10 cellular contexts compared by ENCODE assay signal in genomic region chr4:122218762-122219161, GRCh38.
DNase-seq lines count a peak whose midpoint lies in the region; ATAC-seq and TF ChIP-seq lines count a peak whose summit lies in the region.
"Had no signal": no experiment of that assay in that cellular context is flagged by ENCODE, and none has a peak within 500 bp of the region (broad histone marks: within the 10 kb centered on the region; RNA-seq: fewer than 3 reads in every experiment).

No MANE protein-coding gene starts in this region.

- peaks cover 14% of the 10 kb centered on the region; the same call in 1 of the 2 replicates for H3K36me3 ChIP-seq in PC-9 (ENCODE audit: low read depth)

- H3K4me1 ChIP-seq in PC-9 (replicated peaks; ENCODE audit: insufficient read depth), result no peaks in the 10 kb centered on the region

- DNase-seq in natural killer cell (no peak), PC-9 (no peak), glutamatergic neuron (no peak), SHP77 treated with DMSO at 0.1 percent for 48 hours (lab: John Stamatoyannopoulos, UW) (no peak), HPDE6-E6E7 (ENCODE audit: extremely low spot score) (no peak), left cardiac atrium (no peak)
- no peak for DNase-seq in natural killer cell treated with Interleukin-12 subunit alpha and Interleukin-12 subunit beta and Interleukin-15 and Interleukin-18, amount 100 ng/mL, for 72 hours (ENCODE audit: low spot score)
- DNase-seq: NCI-H146 had no signal

- H2AFZ ChIP-seq in PC-9, result no peak overlapping the region

- no peak overlapping the region for H3K4me3 ChIP-seq in PC-9

- H3K4me1 Mint-ChIP-seq in natural killer cell, result peaks cover 17 to 26% of the 10 kb centered on the region in 2 donors
- peaks cover 0 to 7% of the 10 kb centered on the region in 2 donors for H3K4me1 Mint-ChIP-seq in natural killer cell treated with Interleukin-12 subunit alpha and Interleukin-12 subunit beta and Interleukin-15 and Interleukin-18, amount 100 ng/mL, for 72 hours (ENCODE audit: low read depth in 2 of 2)
- no peaks in the 10 kb centered on the region for H3K4me1 Mint-ChIP-seq in glutamatergic neuron (ENCODE audit: low read depth, unreplicated experiment)

- CTCF ChIA-PET in PC-9 (lab: Charles Lee), result no interaction called here

- BruUV-seq in PC-9 (replicated peaks; lab: Mats Ljungman, UMichigan), result no TSS peak

- H3K4me2 ChIP-seq in PC-9, result no peak overlapping the region

- H3K36me3 Mint-ChIP-seq in natural killer cell (peaks cover 21% of the 10 kb centered on the region), glutamatergic neuron (ENCODE audit: unreplicated experiment) (no peaks in the 10 kb centered on the region)
- peaks cover 26% of the 10 kb centered on the region for H3K36me3 Mint-ChIP-seq in natural killer cell treated with Interleukin-12 subunit alpha and Interleukin-12 subunit beta and Interleukin-15 and Interleukin-18, amount 100 ng/mL, for 72 hours

- no peak for ATAC-seq in natural killer cell
- ATAC-seq in natural killer cell treated with Interleukin-12 subunit alpha and Interleukin-12 subunit beta and Interleukin-15 and Interleukin-18, amount 100 ng/mL, for 72 hours, result no peak
- ATAC-seq in GM21381 (IDR thresholded peaks at IDR 0.05; ENCODE audit: unreplicated experiment), result no peak
- ATAC-seq in left cardiac atrium, result no peak
- ATAC-seq: naive thymus-derived CD4-positive, alpha-beta T cell had no signal

- H3K9me3 Mint-ChIP-seq in natural killer cell, result peaks cover 0 to 3% of the 10 kb centered on the region in 2 donors
- no peaks in the 10 kb centered on the region for H3K9me3 Mint-ChIP-seq in natural killer cell treated with Interleukin-12 subunit alpha and Interleukin-12 subunit beta and Interleukin-15 and Interleukin-18, amount 100 ng/mL, for 72 hours
- no peaks in the 10 kb centered on the region for H3K9me3 Mint-ChIP-seq in glutamatergic neuron (ENCODE audit: unreplicated experiment)

- POLR2A ChIA-PET in PC-9 (lab: Charles Lee; ENCODE audit: unreplicated experiment), result no interaction called here

- H3K9me2 ChIP-seq in PC-9 (ENCODE audit: insufficient read depth), result no peaks in the 10 kb centered on the region

- TF ChIP-seq CTCF in natural killer cell (IDR thresholded peaks at IDR 0.05) (peak; percentile 29), PC-9 (conservative IDR thresholded peaks at IDR 0.05) (peak; percentile 35; the same call in 1 of the 2 replicates), glutamatergic neuron (IDR thresholded peaks at IDR 0.05; ENCODE audit: partially characterized antibody, unreplicated experiment) (peak; percentile 63)

- no peaks in the 10 kb centered on the region; the same call in 1 of the 2 replicates for H3F3A ChIP-seq in PC-9 (ENCODE audit: insufficient read depth, low read depth)

- intact Hi-C loops in natural killer cell (cut with micrococcal nuclease) (loop anchor here (10.0 kb wide), 1 partner anchor 274 kb away; no protein-coding TSS in a partner anchor), PC-9 (cut with micrococcal nuclease; ENCODE audit: unreplicated experiment) (no loop called here), left cardiac atrium (cut with DNase I) (loop anchor here in 1 of 2 donors (5.0 kb wide), 1 partner anchor 221 kb away; no protein-coding TSS in a partner anchor)

- no peaks in the 10 kb centered on the region for H3K9me3 ChIP-seq in PC-9 (ENCODE audit: insufficient read depth, low read depth)

- H3K27me3 Mint-ChIP-seq in natural killer cell (ENCODE audit: low read depth in 2 of 2), result no peaks in the 10 kb centered on the region
- H3K27me3 Mint-ChIP-seq in natural killer cell treated with Interleukin-12 subunit alpha and Interleukin-12 subunit beta and Interleukin-15 and Interleukin-18, amount 100 ng/mL, for 72 hours, result no peaks in the 10 kb centered on the region
- H3K27me3 Mint-ChIP-seq in glutamatergic neuron (ENCODE audit: unreplicated experiment), result no peaks in the 10 kb centered on the region
- H3K27me3 Mint-ChIP-seq: naive thymus-derived CD4-positive, alpha-beta T cell had no signal

- no peaks in the 10 kb centered on the region for H3K27me3 ChIP-seq in PC-9 (ENCODE audit: insufficient read depth, low read depth)

- H4K20me1 ChIP-seq in PC-9 (ENCODE audit: insufficient read depth), result no peaks in the 10 kb centered on the region

- H3K27ac Mint-ChIP-seq in natural killer cell (no peak overlapping the region), glutamatergic neuron (ENCODE audit: unreplicated experiment) (no peak overlapping the region)
- H3K27ac Mint-ChIP-seq in natural killer cell treated with Interleukin-12 subunit alpha and Interleukin-12 subunit beta and Interleukin-15 and Interleukin-18, amount 100 ng/mL, for 72 hours, result no peak overlapping the region

- no peak overlapping the region for H3K27ac ChIP-seq in PC-9

- H3K4me3 Mint-ChIP-seq in natural killer cell, result no peak overlapping the region
- H3K4me3 Mint-ChIP-seq in natural killer cell treated with Interleukin-12 subunit alpha and Interleukin-12 subunit beta and Interleukin-15 and Interleukin-18, amount 100 ng/mL, for 72 hours, result no peak overlapping the region
- H3K4me3 Mint-ChIP-seq in glutamatergic neuron (ENCODE audit: unreplicated experiment), result no peak overlapping the region
- H3K4me3 Mint-ChIP-seq: naive thymus-derived CD4-positive, alpha-beta T cell had no signal

- no peaks in the 10 kb centered on the region for H3K79me2 ChIP-seq in PC-9 (ENCODE audit: low read depth)
